Comparison of ENCODE assay signal across 18 cellular contexts in genomic region chr1:56095924-56096655, GRCh38.
A peak's percentile ranks its signal among the peaks of the same experiment; 100 is the strongest.
DNase-seq lines count a peak whose midpoint lies in the region; ATAC-seq and TF ChIP-seq lines count a peak whose summit lies in the region.
"Had no signal": no experiment of that assay in that cellular context is flagged by ENCODE, and none has a peak within 500 bp of the region (broad histone marks: within the 10 kb centered on the region; RNA-seq: fewer than 3 reads in every experiment).

No MANE protein-coding gene starts in this region.

- no peaks in the 10 kb centered on the region for H3K4me1 Mint-ChIP-seq in activated T-cell treated with anti-CD3 and anti-CD28 coated beads, Interleukin-2, amount 50 U/mL, for 24 hours (ENCODE audit: low read depth)
- H3K4me1 Mint-ChIP-seq: activated CD4-positive, alpha-beta T cell treated with anti-CD3 and anti-CD28 coated beads for 36 hours; neural crest cell had no signal

- H3K27me3 ChIP-seq in right atrium auricular region (no peaks in the 10 kb centered on the region), vagina (no peaks in the 10 kb centered on the region)
- H3K27me3 ChIP-seq: hepatocyte, testis had no signal

- no peaks in the 10 kb centered on the region for H3K36me3 Mint-ChIP-seq in activated T-cell treated with anti-CD3 and anti-CD28 coated beads, Interleukin-2, amount 50 U/mL, for 24 hours (ENCODE audit: low read depth)

- ATAC-seq in Right ventricle myocardium superior (ENCODE audit: poor library complexity) (peak; percentile 82), HG03571 (IDR thresholded peaks at IDR 0.05; ENCODE audit: unreplicated experiment) (no peak)
- ATAC-seq: activated CD4-positive, alpha-beta T cell treated with anti-CD3 and anti-CD28 coated beads for 36 hours; activated T-cell treated with anti-CD3 and anti-CD28 coated beads, Interleukin-2, amount 50 U/mL, for 72 hours; left lobe of liver; PC-3 had no signal

- H3K4me1 ChIP-seq in right atrium auricular region (no peaks in the 10 kb centered on the region), vagina (peaks cover 7% of the 10 kb centered on the region)
- H3K4me1 ChIP-seq: testis had no signal

- 52 to 61% methylated on average over 4 of the region's 4 CpGs for WGBS in lower leg skin, 2 donors

- H3K9me3 Mint-ChIP-seq in activated T-cell treated with anti-CD3 and anti-CD28 coated beads, Interleukin-2, amount 50 U/mL, for 24 hours: peaks cover 6% of the 10 kb centered on the region
- H3K9me3 Mint-ChIP-seq: activated T-cell treated with anti-CD3 and anti-CD28 coated beads, Interleukin-2, amount 50 U/mL, for 72 hours; neural crest cell had no signal

- H3K9me3 ChIP-seq in right atrium auricular region (no peaks in the 10 kb centered on the region), vagina (no peaks in the 10 kb centered on the region)
- H3K9me3 ChIP-seq: testis had no signal

- no peak overlapping the region for H3K4me3 ChIP-seq in right atrium auricular region
- H3K4me3 ChIP-seq in lower leg skin (ENCODE audit: low read depth, poor library complexity, severe bottlenecking): no peak overlapping the region
- no peak overlapping the region for H3K4me3 ChIP-seq in vagina
- H3K4me3 ChIP-seq: hepatocyte, testis had no signal

- no peak for TF ChIP-seq POLR2A in lower leg skin (IDR thresholded peaks at IDR 0.05)
- TF ChIP-seq POLR2A in vagina (IDR thresholded peaks at IDR 0.05): no peak

- no peak overlapping the region for H3K27ac ChIP-seq in right atrium auricular region
- H3K27ac ChIP-seq in vagina: peak overlapping the region; percentile 12
- H3K27ac ChIP-seq: hepatocyte, testis had no signal

- DNase-seq in Right ventricle myocardium superior (no peak), right atrium auricular region (ENCODE audit: low spot score) (no peak), brain pericyte (ENCODE audit: low read depth, low spot score) (peak; percentile 86), lower leg skin (ENCODE audit: low spot score in 2 of 2) (peak; percentile 69 to 90), vagina (ENCODE audit: extremely low spot score in 2 of 2) (no peak), putamen (ENCODE audit: low spot score) (no peak)
- no peak for DNase-seq in activated T-cell treated with anti-CD3 and anti-CD28 coated beads, Interleukin-2, amount 50 U/mL, for 24 hours
- DNase-seq: activated CD4-positive, alpha-beta T cell treated with anti-CD3 and anti-CD28 coated beads for 36 hours; activated T-cell treated with anti-CD3 and anti-CD28 coated beads, Interleukin-2, amount 50 U/mL, for 72 hours; anterior cingulate cortex; NCI-H2171; PC-3; stimulated activated CD4-positive, alpha-beta T cell treated with anti-CD3 and anti-CD28 coated beads, Interleukin-12 subunit alpha, Interleukin-12 subunit beta, amount 100 ng/mL, for 4 hours; testis had no signal

- H3K27ac Mint-ChIP-seq in activated T-cell treated with anti-CD3 and anti-CD28 coated beads, Interleukin-2, amount 50 U/mL, for 24 hours: no peak overlapping the region
- H3K27ac Mint-ChIP-seq: activated CD4-positive, alpha-beta T cell treated with anti-CD3 and anti-CD28 coated beads for 36 hours; activated T-cell treated with anti-CD3 and anti-CD28 coated beads, Interleukin-2, amount 50 U/mL, for 72 hours had no signal

- no peaks in the 10 kb centered on the region for H3K36me3 ChIP-seq in right atrium auricular region
- no peaks in the 10 kb centered on the region for H3K36me3 ChIP-seq in vagina

- no peak for TF ChIP-seq CTCF in right atrium auricular region (IDR thresholded peaks at IDR 0.05)
- no peak for TF ChIP-seq CTCF in lower leg skin (IDR thresholded peaks at IDR 0.05)
- TF ChIP-seq CTCF in vagina (IDR thresholded peaks at IDR 0.05): no peak

- no peaks in the 10 kb centered on the region for H3K27me3 Mint-ChIP-seq in activated T-cell treated with anti-CD3 and anti-CD28 coated beads, Interleukin-2, amount 50 U/mL, for 24 hours
- H3K27me3 Mint-ChIP-seq: activated CD4-positive, alpha-beta T cell treated with anti-CD3 and anti-CD28 coated beads for 36 hours had no signal

- no peak overlapping the region for H3K4me3 Mint-ChIP-seq in activated T-cell treated with anti-CD3 and anti-CD28 coated beads, Interleukin-2, amount 50 U/mL, for 24 hours
- H3K4me3 Mint-ChIP-seq: activated CD4-positive, alpha-beta T cell treated with anti-CD3 and anti-CD28 coated beads for 36 hours; activated T-cell treated with anti-CD3 and anti-CD28 coated beads, Interleukin-2, amount 50 U/mL, for 72 hours; neural crest cell had no signal

- intact Hi-C loops in Right ventricle myocardium superior (cut with DNase I): no loop called here
- intact Hi-C loops in lower leg skin (cut with DNase I; ENCODE audit: low total_unique reads): no loop called here
- intact Hi-C loops in vagina (cut with DNase I): no loop called here

Comparison
In these comparisons a context has a peak if more than half of its experiments do, and no peak if none do; other contexts are left out.
1. DNase-seq: peak in brain pericyte (single experiment) and lower leg skin (2 of 2); none in Right ventricle myocardium superior (single experiment), right atrium auricular region (single experiment), vagina (0 of 2), putamen (single experiment) and activated T-cell treated with anti-CD3 and anti-CD28 coated beads, Interleukin-2, amount 50 U/mL, for 24 hours (single experiment).